ENCODE assay signal across 10 cellular contexts in genomic region chr10:122449153-122449552, GRCh38. TPM values are rescaled to one million over a fixed set of nuclear protein-coding genes. Genes with fewer than 3 reads are reported as not detected.
"Had no signal": no experiment of that assay in that cellular context is flagged by ENCODE, and none has a peak within 500 bp of the region (broad histone marks: within the 10 kb centered on the region; RNA-seq: fewer than 3 reads in every experiment).

No MANE protein-coding gene starts in this region.

- H3K9ac ChIP-seq: GM23248 had no signal

- ATAC-seq: K562 had no signal

- H3K9me3 ChIP-seq: HAP-1 had no signal

- DNase-seq: GM23248, GOT3, H7, IMR-90, KG1 had no signal

- FAIRE-seq: K562 had no signal

- H3K4me3 ChIP-seq: GM23248, HAP-1, K562 had no signal

- H3K4me1 ChIP-seq: HAP-1 had no signal

- H3K36me3 ChIP-seq: HAP-1 had no signal

- H2AFZ ChIP-seq: GM23248 had no signal

- H3K27ac ChIP-seq: GM23248, HL-60 had no signal

RNA-seq across cellular contexts. Expression of gene ARMS2, which starts 5.3 kb away (rescaled TPM):
- total RNA-seq: GM23248, H4, H7, HT1080, IMR-90, K562 had no signal
- polyA plus RNA-seq: GM23248, IMR-90, K562 had no signal
